33 cellular contexts compared by ENCODE assay signal in the genomic region with DNA sequence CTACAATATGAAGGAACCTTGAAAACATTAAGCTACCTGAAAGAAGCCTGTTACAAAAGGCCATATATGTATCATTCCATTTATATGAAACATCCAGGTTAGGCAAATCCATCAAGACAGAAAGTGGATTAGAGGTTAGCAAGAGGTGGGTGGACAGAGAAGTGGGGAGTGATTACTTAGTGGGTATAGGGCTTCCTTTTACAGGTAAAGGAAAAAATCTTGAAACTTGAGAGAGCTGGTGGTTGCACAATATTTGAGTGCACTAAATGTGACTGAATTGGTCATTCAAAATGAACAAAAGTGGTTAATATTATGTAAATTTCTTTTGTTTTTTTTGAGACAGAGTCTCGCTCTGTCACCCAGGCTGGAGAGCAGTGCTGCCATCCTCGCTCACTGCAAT.
"Had no signal": no experiment of that assay in that cellular context is flagged by ENCODE, and none has a peak within 500 bp of the region (broad histone marks: within the 10 kb centered on the region; RNA-seq: fewer than 3 reads in every experiment).

No MANE protein-coding gene starts in this region.

- H3K27ac ChIP-seq: brain microvascular endothelial cell, epithelial cell of prostate, WERI-Rb-1 had no signal

- ATAC-seq: activated CD4-positive, CD25-positive, alpha-beta regulatory T cell treated with anti-CD3 and anti-CD28 coated beads, Interleukin-2, amount 50 U/mL, for 24 hours; activated CD8-positive, alpha-beta memory T cell treated with anti-CD3 and anti-CD28 coated beads, Interleukin-2, amount 10 ng/mL, durations not matched to agents 7 days and 5 days; activated CD8-positive, alpha-beta T cell treated with anti-CD3 and anti-CD28 coated beads, Interleukin-2, amount 10 ng/mL, durations not matched to agents 7 days and 5 days; activated naive CD4-positive, alpha-beta T cell treated with anti-CD3 and anti-CD28 coated beads, Interleukin-2, amount 50 U/mL, for 72 hours; activated T-cell treated with anti-CD3 and anti-CD28 coated beads, Interleukin-2, amount 50 U/mL, for 72 hours; T-helper 17 cell had no signal

- H3K36me3 ChIP-seq: brain microvascular endothelial cell, WERI-Rb-1 had no signal

- H3K27me3 ChIP-seq: brain microvascular endothelial cell had no signal

- DNase-seq: activated B cell treated with CpG ODN at 0.5 μM for 24 hours; activated CD4-positive, alpha-beta memory T cell treated with anti-CD3 and anti-CD28 coated beads for 36 hours; activated CD4-positive, alpha-beta T cell treated with anti-CD3 and anti-CD28 coated beads, Interleukin-2, amount 10 ng/mL, durations not matched to agents 24 days and 14 days; activated CD8-positive, alpha-beta memory T cell treated with anti-CD3 and anti-CD28 coated beads, Interleukin-2, amount 10 ng/mL, durations not matched to agents 7 days and 5 days; activated CD8-positive, alpha-beta memory T cell treated with anti-CD3 and anti-CD28 coated beads, Interleukin-2, amount 50 U/mL, for 48 hours; activated CD8-positive, alpha-beta T cell treated with anti-CD3 and anti-CD28 coated beads, Interleukin-2, amount 10 ng/mL, durations not matched to agents 7 days and 5 days; activated gamma-delta T cell; activated naive CD4-positive, alpha-beta T cell; activated naive CD4-positive, alpha-beta T cell treated with anti-CD3 and anti-CD28 coated beads, Interleukin-2, amount 10 ng/mL, durations not matched to agents 7 days and 5 days; activated naive CD8-positive, alpha-beta T cell treated with anti-CD3 and anti-CD28 coated beads, Interleukin-2, amount 10 ng/mL, durations not matched to agents 7 days and 5 days; activated T-cell treated with anti-CD3 and anti-CD28 coated beads for 4 hours; activated T-cell treated with anti-CD3 and anti-CD28 coated beads, Interleukin-2, amount 50 U/mL, for 24 hours; activated T-cell treated with anti-CD3 and anti-CD28 coated beads, Interleukin-2, amount 50 U/mL, for 72 hours; amniotic stem cell; anterior cingulate cortex; brain microvascular endothelial cell; caudate nucleus; cortex of kidney; dermis blood vessel endothelial cell; effector CD8-positive, alpha-beta T cell; foreskin fibroblast; T-helper 1 cell; T-helper 17 cell; T1000; WERI-Rb-1 had no signal

- FAIRE-seq: astrocyte, colon, endometrium, endothelial cell of umbilical vein, frontal cortex had no signal
